ENCODE assay signal across 20 cellular contexts in the genomic region with DNA sequence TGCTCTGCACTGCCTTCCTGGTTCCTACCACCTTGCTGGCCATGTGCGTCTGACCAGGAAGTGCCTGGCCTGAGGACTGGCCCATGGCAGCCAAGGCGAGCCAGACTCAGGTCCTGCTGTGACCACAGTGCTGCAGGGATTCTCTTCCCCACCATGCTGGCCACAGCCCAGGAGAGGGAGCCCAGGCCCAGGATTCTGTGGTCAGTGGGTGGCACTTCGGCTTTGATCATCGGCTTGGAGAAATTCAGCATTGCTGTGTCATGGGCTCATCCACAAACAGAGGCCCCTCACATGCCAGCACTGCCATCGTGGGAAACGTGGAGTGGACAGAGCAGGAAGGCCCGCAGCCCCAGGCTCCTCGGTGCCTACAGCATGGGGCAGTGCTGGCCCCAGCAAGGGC.
DNase-seq lines count a peak whose midpoint lies in the region; ATAC-seq, FAIRE-seq and TF ChIP-seq lines count a peak whose summit lies in the region.
"Had no signal": no experiment of that assay in that cellular context is flagged by ENCODE, and none has a peak within 500 bp of the region (broad histone marks: within the 10 kb centered on the region; RNA-seq: fewer than 3 reads in every experiment).

No MANE protein-coding gene starts in this region.

- H3K27me3 Mint-ChIP-seq in immature natural killer cell (ENCODE audit: low read depth in 3 of 3): peaks cover 0 to 10% (median 5%) of the 10 kb centered on the region in 3 donors

- peaks cover 1% of the 10 kb centered on the region for H3K4me1 ChIP-seq in left ventricle myocardium inferior
- H3K4me1 ChIP-seq: neural progenitor cell, spleen, uterus had no signal

- no peak for TF ChIP-seq POLR2A in lower leg skin (IDR thresholded peaks at IDR 0.05)

- H3K9me3 Mint-ChIP-seq in immature natural killer cell: no peaks in the 10 kb centered on the region
- H3K9me3 Mint-ChIP-seq: neural progenitor cell had no signal

- H3K27me3 ChIP-seq in left ventricle myocardium inferior (ENCODE audit: low read depth) (no peaks in the 10 kb centered on the region), kidney epithelial cell (ENCODE audit: control insufficient read depth, insufficient read depth, low read length) (no peaks in the 10 kb centered on the region)
- H3K27me3 ChIP-seq: cardiac muscle cell, neural progenitor cell, SJCRH30, uterus had no signal

- FAIRE-seq in RCC 7860 (lab: Jason Lieb, UNC) (no peak), urothelium cell line (lab: Jason Lieb, UNC) (peak; percentile 13)

- DNase-seq in left cardiac atrium (peak; percentile 15), left ventricle myocardium inferior (no peak), RCC 7860 (ENCODE audit: low spot score) (peak; percentile 78), kidney epithelial cell (ENCODE audit: low read depth) (peak; percentile 29), urothelium cell line (ENCODE audit: low spot score) (peak; percentile 31), lower leg skin (ENCODE audit: low spot score in 2 of 2) (no peak), immature natural killer cell (no peak)
- DNase-seq: activated CD4-positive, CD25-positive, alpha-beta regulatory T cell; hippocampal formation; midbrain; NCI-H1436; NCI-H69; spleen; stimulated activated CD4-positive, alpha-beta T cell treated with anti-CD3 and anti-CD28 coated beads, Interleukin-4, amount 100 ng/mL, for 4 hours; substantia nigra; uterus had no signal

- intact Hi-C loops in left cardiac atrium (cut with DNase I): no loop called here
- intact Hi-C loops in left ventricle myocardium inferior (cut with micrococcal nuclease): no loop called here
- intact Hi-C loops in lower leg skin (cut with DNase I; ENCODE audit: low total_unique reads): no loop called here

- no peaks in the 10 kb centered on the region for H3K36me3 Mint-ChIP-seq in immature natural killer cell

- H3K4me1 Mint-ChIP-seq in immature natural killer cell: peaks cover 9 to 13% of the 10 kb centered on the region in 2 donors

- no peak overlapping the region for H3K4me3 ChIP-seq in left ventricle myocardium inferior
- H3K4me3 ChIP-seq in kidney epithelial cell (ENCODE audit: low read depth, low read length): no peak overlapping the region
- H3K4me3 ChIP-seq in lower leg skin (ENCODE audit: low read depth, poor library complexity, severe bottlenecking): no peak overlapping the region
- H3K4me3 ChIP-seq: cardiac muscle cell, neural progenitor cell, SJCRH30, spleen, uterus had no signal

- TF ChIP-seq CTCF in left ventricle myocardium inferior (IDR thresholded peaks at IDR 0.05; ENCODE audit: borderline replicate concordance) (no peak), kidney epithelial cell (IDR thresholded peaks at IDR 0.05; ENCODE audit: insufficient read depth, low read length, poor library complexity, severe bottlenecking) (peak; percentile 9), lower leg skin (IDR thresholded peaks at IDR 0.05) (no peak)

- no peak overlapping the region for H3K27ac ChIP-seq in left ventricle myocardium inferior (replicated peaks)
- H3K27ac ChIP-seq: cardiac muscle cell, neural progenitor cell, SJCRH30, spleen, uterus had no signal

- H3K4me3 Mint-ChIP-seq in immature natural killer cell: no peak overlapping the region
- H3K4me3 Mint-ChIP-seq: neural progenitor cell had no signal

- 71 to 85% methylated on average over 5 to 8 of the region's 8 CpGs for WGBS in lower leg skin, 2 donors

- no peak for ATAC-seq in left cardiac atrium
- ATAC-seq in HG03378 (IDR thresholded peaks at IDR 0.05; ENCODE audit: unreplicated experiment): no peak

- H3K9me3 ChIP-seq in left ventricle myocardium inferior (replicated peaks): no peaks in the 10 kb centered on the region
- H3K9me3 ChIP-seq: SJCRH30, spleen, uterus had no signal

- H3K27ac Mint-ChIP-seq in immature natural killer cell: no peak overlapping the region
- H3K27ac Mint-ChIP-seq: neural progenitor cell had no signal

- peaks cover 13% of the 10 kb centered on the region for H3K36me3 ChIP-seq in left ventricle myocardium inferior
- H3K36me3 ChIP-seq in kidney epithelial cell (ENCODE audit: control insufficient read depth, insufficient read depth, low read length): no peaks in the 10 kb centered on the region
- H3K36me3 ChIP-seq: cardiac muscle cell, neural progenitor cell, SJCRH30, spleen, uterus had no signal

Comparison
In these comparisons a context has a peak if more than half of its experiments do, and no peak if none do; other contexts are left out.
1. DNase-seq: peak in left cardiac atrium (single experiment), RCC 7860 (single experiment), kidney epithelial cell (single experiment) and urothelium cell line (single experiment); none in left ventricle myocardium inferior (single experiment), lower leg skin (0 of 2) and immature natural killer cell (0 of 3).